Comparison of ENCODE assay signal across 8 cellular contexts in the genomic region with DNA sequence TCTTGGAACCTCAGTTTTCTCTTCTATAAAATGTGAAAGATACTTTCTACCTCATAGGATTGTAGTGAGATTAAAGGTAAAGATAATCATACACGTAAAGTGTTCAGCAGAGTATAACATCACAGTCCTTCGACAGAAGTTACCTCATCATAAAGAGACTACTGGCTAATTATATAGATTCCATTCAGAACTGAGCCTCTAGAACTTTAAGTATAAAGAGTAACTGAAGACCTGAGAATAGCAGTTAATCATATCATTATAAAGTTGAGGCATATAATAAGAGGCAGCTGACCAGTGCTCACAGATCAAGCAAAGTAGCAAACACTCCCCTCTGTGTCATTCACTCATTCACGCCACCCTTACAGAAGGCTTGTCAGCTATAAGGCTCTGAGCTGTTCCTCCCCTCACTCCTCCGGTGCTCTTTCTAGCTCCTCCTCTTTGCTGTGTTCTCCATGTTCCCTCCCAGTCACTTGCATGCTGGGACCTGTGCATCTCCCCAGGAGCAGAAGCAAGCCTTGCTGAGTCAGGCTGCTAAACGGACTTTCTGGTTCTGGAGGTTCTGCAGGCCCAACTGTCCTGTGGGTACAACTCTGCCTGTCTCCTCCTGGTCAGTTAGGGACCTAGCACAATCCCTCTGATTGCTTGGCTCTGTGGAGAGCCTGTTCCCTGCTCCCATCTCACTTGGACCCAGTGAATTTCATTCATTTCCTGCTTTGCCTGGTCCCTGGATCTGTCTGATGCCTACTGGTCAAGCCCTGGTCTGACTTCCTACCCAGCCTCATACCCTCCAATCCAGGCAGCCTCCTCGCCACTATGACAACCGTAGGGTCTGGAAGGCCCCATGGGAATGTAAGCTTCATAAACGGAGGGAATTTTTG. TPM values are rescaled to one million over a fixed set of nuclear protein-coding genes. Genes with fewer than 3 reads are reported as not detected.
DNase-seq lines count a peak whose midpoint lies in the region; ATAC-seq lines count a peak whose summit lies in the region.

No MANE protein-coding gene starts in this region.

- H3K36me3 Mint-ChIP-seq in activated CD8-positive, alpha-beta memory T cell treated with anti-CD3 and anti-CD28 coated beads, Interleukin-2, amount 10 ng/mL, durations not matched to agents 7 days and 5 days = peaks cover 2% of the 10 kb centered on the region

- H3K27ac ChIP-seq in rectal smooth muscle tissue (ENCODE audit: low read depth, low read length) = no peak overlapping the region

- peak; percentile 67 to 69 for ATAC-seq in activated CD4-positive, CD25-positive, alpha-beta regulatory T cell treated with anti-CD3 and anti-CD28 coated beads, Interleukin-2, amount 50 U/mL, for 24 hours
- ATAC-seq in HG03196 (IDR thresholded peaks at IDR 0.05; ENCODE audit: unreplicated experiment) = peak; percentile 44
- ATAC-seq in activated CD8-positive, alpha-beta memory T cell treated with anti-CD3 and anti-CD28 coated beads, Interleukin-2, amount 10 ng/mL, durations not matched to agents 7 days and 5 days = peak; percentile 71

- H3K27ac Mint-ChIP-seq in activated CD8-positive, alpha-beta memory T cell treated with anti-CD3 and anti-CD28 coated beads, Interleukin-2, amount 10 ng/mL, durations not matched to agents 7 days and 5 days = peak overlapping the region; percentile 91

- no peaks in the 10 kb centered on the region for H3K27me3 ChIP-seq in rectal smooth muscle tissue (ENCODE audit: control insufficient read depth, insufficient read depth, low read length)

- H3K4me3 ChIP-seq in rectal smooth muscle tissue (ENCODE audit: low read length) = peak overlapping the region; percentile 6

- H3K4me1 Mint-ChIP-seq in activated CD8-positive, alpha-beta memory T cell treated with anti-CD3 and anti-CD28 coated beads, Interleukin-2, amount 10 ng/mL, durations not matched to agents 7 days and 5 days = peaks cover 33% of the 10 kb centered on the region

- CTCF ChIA-PET in activated CD8-positive, alpha-beta memory T cell treated with anti-CD3 and anti-CD28 coated beads, Interleukin-2, amount 10 ng/mL, durations not matched to agents 7 days and 5 days (lab: Charles Lee) = interaction anchor here (0.7 to 11.4 kb wide), 35 partner anchors 9 to 316 kb away, joined by 3 to 292 read pairs (median 5); a partner anchor contains a TSS

- H3K4me3 Mint-ChIP-seq in activated CD8-positive, alpha-beta memory T cell treated with anti-CD3 and anti-CD28 coated beads, Interleukin-2, amount 10 ng/mL, durations not matched to agents 7 days and 5 days = peak overlapping the region; percentile 78

- no peak for DNase-seq in activated CD4-positive, CD25-positive, alpha-beta regulatory T cell (lab: John Stamatoyannopoulos, UW)
- DNase-seq in activated CD8-positive, alpha-beta memory T cell treated with anti-CD3 and anti-CD28 coated beads, Interleukin-2, amount 10 ng/mL, durations not matched to agents 7 days and 5 days = peak; percentile 69
- no peak for DNase-seq in COLO668 (lab: John Stamatoyannopoulos, UW; ENCODE audit: unreplicated experiment)
- DNase-seq in superior temporal gyrus (ENCODE audit: extremely low spot score) = no peak
- no peak for DNase-seq in OCI-M2 (lab: John Stamatoyannopoulos, UW; ENCODE audit: unreplicated experiment)

- H3K4me1 ChIP-seq in rectal smooth muscle tissue (ENCODE audit: control insufficient read depth, insufficient read depth, low read length) = no peaks in the 10 kb centered on the region

- H3K9me3 Mint-ChIP-seq in activated CD8-positive, alpha-beta memory T cell treated with anti-CD3 and anti-CD28 coated beads, Interleukin-2, amount 10 ng/mL, durations not matched to agents 7 days and 5 days (ENCODE audit: low read depth) = no peaks in the 10 kb centered on the region

- H3K27me3 Mint-ChIP-seq in activated CD8-positive, alpha-beta memory T cell treated with anti-CD3 and anti-CD28 coated beads, Interleukin-2, amount 10 ng/mL, durations not matched to agents 7 days and 5 days = no peaks in the 10 kb centered on the region

- no peak overlapping the region for H3K9ac ChIP-seq in rectal smooth muscle tissue (ENCODE audit: low read length)

- H3K36me3 ChIP-seq in rectal smooth muscle tissue (ENCODE audit: control insufficient read depth, insufficient read depth, low read length) = no peaks in the 10 kb centered on the region

RNA-seq across cellular contexts. Expression of a gene that starts 28.3 kb away (rescaled TPM):
- 1 to 10 TPM; 1.3 to 8.0 TPM for total RNA-seq in activated CD8-positive, alpha-beta memory T cell treated with anti-CD3 and anti-CD28 coated beads, Interleukin-2, amount 10 ng/mL, durations not matched to agents 7 days and 5 days

RNA-seq across cellular contexts. Expression of a gene that starts 28.6 kb away (rescaled TPM):
- 100 to 1,000 TPM; 107 to 126 TPM for total RNA-seq in activated CD8-positive, alpha-beta memory T cell treated with anti-CD3 and anti-CD28 coated beads, Interleukin-2, amount 10 ng/mL, durations not matched to agents 7 days and 5 days

RNA-seq across cellular contexts. Expression of a gene that starts 56.0 kb away (rescaled TPM):
- 100 to 1,000 TPM; 304 to 332 TPM for total RNA-seq in activated CD8-positive, alpha-beta memory T cell treated with anti-CD3 and anti-CD28 coated beads, Interleukin-2, amount 10 ng/mL, durations not matched to agents 7 days and 5 days
